ENCODE assay signal across 26 cellular contexts in the genomic region with DNA sequence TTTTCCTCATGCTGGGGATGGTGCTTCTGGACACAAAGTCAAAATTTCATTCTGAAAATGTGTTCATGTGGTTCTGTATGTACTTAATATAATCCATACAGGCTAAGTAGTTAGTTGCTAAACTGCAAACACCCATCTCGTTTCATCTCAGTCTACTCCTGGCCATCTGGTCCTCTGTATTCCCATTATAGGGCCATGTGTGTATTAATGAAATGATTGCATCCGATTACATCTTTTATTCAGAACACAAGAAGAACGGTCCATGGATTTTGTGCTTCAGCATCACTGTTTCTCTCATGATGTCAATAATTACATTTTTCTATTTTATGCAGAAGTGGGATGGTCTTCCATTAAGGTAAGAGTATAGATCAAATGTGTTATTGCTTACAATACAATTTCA. TPM values are rescaled to one million over a fixed set of nuclear protein-coding genes. Genes with fewer than 3 reads are reported as not detected.
"Had no signal": no experiment of that assay in that cellular context is flagged by ENCODE, and none has a peak within 500 bp of the region (broad histone marks: within the 10 kb centered on the region; RNA-seq: fewer than 3 reads in every experiment).

No MANE protein-coding gene starts in this region.

- H3K27ac ChIP-seq: brain microvascular endothelial cell, cardiac muscle cell, SJSA1, VCaP had no signal

- H3K9me3 ChIP-seq: SJSA1 had no signal

- H3K4me1 ChIP-seq: SJSA1 had no signal

- ATAC-seq: activated CD8-positive, alpha-beta T cell treated with anti-CD3 and anti-CD28 coated beads for 36 hours; activated T-cell treated with anti-CD3 and anti-CD28 coated beads, Interleukin-2, amount 50 U/mL, for 72 hours; Panc1; Right ventricle myocardium inferior had no signal

- H3K36me3 ChIP-seq: brain microvascular endothelial cell, cardiac muscle cell, SJSA1 had no signal

- DNase-seq: activated CD4-positive, alpha-beta T cell treated with anti-CD3 and anti-CD28 coated beads for 4 hours; activated CD8-positive, alpha-beta memory T cell treated with anti-CD3 and anti-CD28 coated beads, Interleukin-2, amount 50 U/mL, for 4 hours; activated CD8-positive, alpha-beta T cell treated with anti-CD3 and anti-CD28 coated beads for 36 hours; activated gamma-delta T cell treated with Interleukin-2 at 50 U/mL for 16 hours; activated naive CD4-positive, alpha-beta T cell treated with anti-CD3 and anti-CD28 coated beads, Interleukin-2, amount 10 ng/mL, durations not matched to agents 7 days and 5 days; activated naive CD8-positive, alpha-beta T cell treated with anti-CD3 and anti-CD28 coated beads for 36 hours; activated T-cell treated with anti-CD3 and anti-CD28 coated beads, Interleukin-2, amount 50 U/mL, for 72 hours; brain microvascular endothelial cell; Kasumi-1; NCI-H1105 treated with DMSO at 0.1 percent for 48 hours; NCI-H1436 treated with DMSO at 0.1 percent for 48 hours; NCI-H2029; NCI-H2107; NCI-H510A treated with DMSO at 0.1 percent for 48 hours; NCI-H774; NK-92 treated with Interleukin-12 subunit alpha and Interleukin-12 subunit beta, amount 100 ng/mL, for 24 hours; OCI-M1; RPMI8226; T-helper 1 cell had no signal

- H3K4me3 ChIP-seq: cardiac muscle cell, SJSA1 had no signal

RNA-seq across cellular contexts. Expression of a gene that starts 6.1 kb away (rescaled TPM):
- total RNA-seq: activated CD8-positive, alpha-beta T cell treated with anti-CD3 and anti-CD28 coated beads for 36 hours; activated naive CD8-positive, alpha-beta T cell treated with anti-CD3 and anti-CD28 coated beads for 36 hours; activated T-cell treated with anti-CD3 and anti-CD28 coated beads, Interleukin-2, amount 50 U/mL, for 72 hours; activated T-helper 2 cell treated with anti-CD3 and anti-CD28 coated beads, Interferon-gamma antibody, Interleukin-2, Interleukin-4, amounts not matched to agents 10 μg/mL and 5 μg/mL and 100 μg/mL, durations not matched to agents 14 hours and 24 hours and 36 hours; Right ventricle myocardium inferior; T-helper 2 cell treated with Interferon-gamma antibody and Interleukin-4, amounts not matched to agents 100 ng/mL and 5 ng/mL, for 36 hours had no signal
- polyA plus RNA-seq: cardiac muscle cell had no signal

RNA-seq across cellular contexts. Expression of a gene that starts 34.4 kb away (rescaled TPM):
- total RNA-seq: activated CD8-positive, alpha-beta T cell treated with anti-CD3 and anti-CD28 coated beads for 36 hours; activated naive CD8-positive, alpha-beta T cell treated with anti-CD3 and anti-CD28 coated beads for 36 hours; activated T-cell treated with anti-CD3 and anti-CD28 coated beads, Interleukin-2, amount 50 U/mL, for 72 hours; activated T-helper 2 cell treated with anti-CD3 and anti-CD28 coated beads, Interferon-gamma antibody, Interleukin-2, Interleukin-4, amounts not matched to agents 10 μg/mL and 5 μg/mL and 100 μg/mL, durations not matched to agents 14 hours and 24 hours and 36 hours; T-helper 2 cell treated with Interferon-gamma antibody and Interleukin-4, amounts not matched to agents 100 ng/mL and 5 ng/mL, for 36 hours had no signal
